ENCODE assay signal across 36 cellular contexts in the genomic region with DNA sequence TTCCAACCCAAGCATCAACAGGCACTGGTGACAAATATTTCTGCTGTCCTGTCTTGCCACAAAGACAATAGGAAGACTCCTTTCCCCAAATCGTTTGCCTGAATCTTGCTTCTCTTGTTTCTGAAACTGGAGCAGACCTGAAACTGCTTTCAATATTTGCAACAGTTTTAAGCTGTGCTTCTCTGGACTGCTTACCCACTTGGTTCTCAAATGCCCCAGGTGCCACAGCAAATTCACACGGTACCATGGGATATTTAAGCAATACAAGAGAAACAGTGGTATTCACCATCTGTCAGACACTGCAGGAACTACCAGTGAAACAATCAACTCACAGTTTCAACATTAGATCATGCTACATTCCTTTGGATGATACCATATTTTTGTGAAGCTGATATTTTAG.
"Had no signal": no experiment of that assay in that cellular context is flagged by ENCODE, and none has a peak within 500 bp of the region (broad histone marks: within the 10 kb centered on the region; RNA-seq: fewer than 3 reads in every experiment).

No MANE protein-coding gene starts in this region.

- H3K27ac ChIP-seq: adrenal gland, body of pancreas, brain microvascular endothelial cell, breast epithelium, VCaP had no signal

- H3K9me3 Mint-ChIP-seq: activated B cell treated with CpG ODN at 0.5 μM for 24 hours; activated CD4-positive, alpha-beta memory T cell treated with anti-CD3 and anti-CD28 coated beads, Interleukin-2, amount 10 ng/mL, durations not matched to agents 7 days and 5 days; activated CD4-positive, alpha-beta T cell treated with anti-CD3 and anti-CD28 coated beads, Interleukin-2, amount 10 ng/mL, durations not matched to agents 7 days and 5 days; activated naive CD4-positive, alpha-beta T cell treated with anti-CD3 and anti-CD28 coated beads for 36 hours; activated naive CD4-positive, alpha-beta T cell treated with anti-CD3 and anti-CD28 coated beads, Interleukin-2, amount 50 U/mL, for 72 hours; activated naive CD8-positive, alpha-beta T cell treated with anti-CD3 and anti-CD28 coated beads for 36 hours; activated T-cell treated with anti-CD3 and anti-CD28 coated beads, Interleukin-2, amount 50 U/mL, for 4 hours; activated T-cell treated with anti-CD3 and anti-CD28 coated beads, Interleukin-2, amount 50 U/mL, for 72 hours; activated T-helper 1 cell treated with anti-CD3 and anti-CD28 coated beads, Interleukin-12 subunit alpha, Interleukin-12 subunit beta, Interleukin-2, Interleukin-4 antibody, amounts not matched to agents 30 ng/mL and 10 ng/mL and 1 ng/mL, durations not matched to agents 14 hours and 24 hours and 36 hours; activated T-helper 17 cell treated with anti-CD3 and anti-CD28 coated beads, Interleukin-2, amount 50 U/mL, for 72 hours; T-helper 1 cell treated with Interleukin-12 subunit alpha and Interleukin-12 subunit beta and Interleukin-4 antibody, amounts not matched to agents 30 μg/mL and 1 μg/mL, for 36 hours; T-helper 2 cell treated with Interferon-gamma antibody and Interleukin-4, amounts not matched to agents 5 μg/mL and 100 μg/mL, for 36 hours had no signal

- H3K36me3 ChIP-seq: adrenal gland, brain microvascular endothelial cell, breast epithelium had no signal

- H3K4me1 ChIP-seq: adrenal gland, body of pancreas, breast epithelium had no signal

- H3K27me3 ChIP-seq: body of pancreas had no signal

- H3K9me3 ChIP-seq: adrenal gland, body of pancreas, breast epithelium had no signal

- H3K4me3 ChIP-seq: adrenal gland, body of pancreas, breast epithelium had no signal

- H3K4me3 Mint-ChIP-seq: activated B cell treated with CpG ODN at 0.5 μM for 24 hours; activated CD4-positive, alpha-beta memory T cell treated with anti-CD3 and anti-CD28 coated beads, Interleukin-2, amount 10 ng/mL, durations not matched to agents 7 days and 5 days; activated CD4-positive, alpha-beta T cell treated with anti-CD3 and anti-CD28 coated beads for 36 hours; activated CD4-positive, alpha-beta T cell treated with anti-CD3 and anti-CD28 coated beads, Interleukin-2, amount 10 ng/mL, durations not matched to agents 7 days and 5 days; activated CD8-positive, alpha-beta T cell treated with anti-CD3 and anti-CD28 coated beads, Interleukin-2, amount 10 ng/mL, durations not matched to agents 7 days and 5 days; activated naive CD4-positive, alpha-beta T cell treated with anti-CD3 and anti-CD28 coated beads for 36 hours; activated naive CD8-positive, alpha-beta T cell treated with anti-CD3 and anti-CD28 coated beads for 36 hours; activated T-cell treated with anti-CD3 and anti-CD28 coated beads, Interleukin-2, amount 50 U/mL, for 4 hours; activated T-cell treated with anti-CD3 and anti-CD28 coated beads, Interleukin-2, amount 50 U/mL, for 72 hours; activated T-helper 1 cell treated with anti-CD3 and anti-CD28 coated beads, Interleukin-12 subunit alpha, Interleukin-12 subunit beta, Interleukin-2, Interleukin-4 antibody, amounts not matched to agents 30 ng/mL and 10 ng/mL and 1 ng/mL, durations not matched to agents 14 hours and 24 hours and 36 hours; activated T-helper 17 cell treated with anti-CD3 and anti-CD28 coated beads, Interleukin-2, amount 50 U/mL, for 72 hours; T-helper 1 cell treated with Interleukin-12 subunit alpha and Interleukin-12 subunit beta and Interleukin-4 antibody, amounts not matched to agents 30 μg/mL and 1 μg/mL, for 36 hours; T-helper 2 cell treated with Interferon-gamma antibody and Interleukin-4, amounts not matched to agents 5 μg/mL and 100 μg/mL, for 36 hours had no signal

- ATAC-seq: activated CD4-positive, alpha-beta T cell treated with anti-CD3 and anti-CD28 coated beads for 36 hours; activated CD4-positive, CD25-positive, alpha-beta regulatory T cell treated with anti-CD3 and anti-CD28 coated beads, Interleukin-2, amount 50 U/mL, for 24 hours; activated CD8-positive, alpha-beta T cell treated with anti-CD3 and anti-CD28 coated beads, Interleukin-2, amount 10 ng/mL, durations not matched to agents 7 days and 5 days; activated naive CD4-positive, alpha-beta T cell treated with anti-CD3 and anti-CD28 coated beads, Interleukin-2, amount 50 U/mL, for 72 hours; activated T-cell treated with anti-CD3 and anti-CD28 coated beads, Interleukin-2, amount 50 U/mL, for 4 hours; activated T-cell treated with anti-CD3 and anti-CD28 coated beads, Interleukin-2, amount 50 U/mL, for 72 hours; activated T-helper 17 cell treated with anti-CD3 and anti-CD28 coated beads, Interleukin-2, amount 50 U/mL, for 72 hours; body of pancreas had no signal

- H3K36me3 Mint-ChIP-seq: activated naive CD4-positive, alpha-beta T cell treated with anti-CD3 and anti-CD28 coated beads, Interleukin-2, amount 50 U/mL, for 72 hours; activated naive CD8-positive, alpha-beta T cell treated with anti-CD3 and anti-CD28 coated beads for 36 hours had no signal

- H3K27ac Mint-ChIP-seq: activated B cell treated with CpG ODN at 0.5 μM for 24 hours; activated CD4-positive, alpha-beta memory T cell treated with anti-CD3 and anti-CD28 coated beads, Interleukin-2, amount 10 ng/mL, durations not matched to agents 7 days and 5 days; activated CD4-positive, alpha-beta T cell treated with anti-CD3 and anti-CD28 coated beads for 36 hours; activated CD4-positive, alpha-beta T cell treated with anti-CD3 and anti-CD28 coated beads, Interleukin-2, amount 10 ng/mL, durations not matched to agents 7 days and 5 days; activated CD8-positive, alpha-beta T cell treated with anti-CD3 and anti-CD28 coated beads, Interleukin-2, amount 10 ng/mL, durations not matched to agents 7 days and 5 days; activated naive CD4-positive, alpha-beta T cell treated with anti-CD3 and anti-CD28 coated beads for 36 hours; activated naive CD4-positive, alpha-beta T cell treated with anti-CD3 and anti-CD28 coated beads, Interleukin-2, amount 50 U/mL, for 72 hours; activated naive CD8-positive, alpha-beta T cell treated with anti-CD3 and anti-CD28 coated beads for 36 hours; activated T-cell treated with anti-CD3 and anti-CD28 coated beads, Interleukin-2, amount 50 U/mL, for 72 hours; activated T-helper 1 cell treated with anti-CD3 and anti-CD28 coated beads, Interleukin-12 subunit alpha, Interleukin-12 subunit beta, Interleukin-2, Interleukin-4 antibody, amounts not matched to agents 30 ng/mL and 10 ng/mL and 1 ng/mL, durations not matched to agents 14 hours and 24 hours and 36 hours; activated T-helper 17 cell treated with anti-CD3 and anti-CD28 coated beads, Interleukin-2, amount 50 U/mL, for 72 hours; T-helper 1 cell treated with Interleukin-12 subunit alpha and Interleukin-12 subunit beta and Interleukin-4 antibody, amounts not matched to agents 30 μg/mL and 1 μg/mL, for 36 hours; T-helper 2 cell treated with Interferon-gamma antibody and Interleukin-4, amounts not matched to agents 5 μg/mL and 100 μg/mL, for 36 hours had no signal

- H3K4me1 Mint-ChIP-seq: activated B cell treated with CpG ODN at 0.5 μM for 24 hours; activated CD4-positive, alpha-beta memory T cell treated with anti-CD3 and anti-CD28 coated beads, Interleukin-2, amount 10 ng/mL, durations not matched to agents 7 days and 5 days; activated CD4-positive, alpha-beta T cell treated with anti-CD3 and anti-CD28 coated beads for 36 hours; activated CD4-positive, alpha-beta T cell treated with anti-CD3 and anti-CD28 coated beads, Interleukin-2, amount 10 ng/mL, durations not matched to agents 7 days and 5 days; activated naive CD8-positive, alpha-beta T cell treated with anti-CD3 and anti-CD28 coated beads for 36 hours; activated T-helper 17 cell treated with anti-CD3 and anti-CD28 coated beads, Interleukin-2, amount 50 U/mL, for 72 hours had no signal

- DNase-seq: activated B cell treated with CpG ODN at 0.5 μM for 24 hours; activated CD4-positive, alpha-beta memory T cell treated with anti-CD3 and anti-CD28 coated beads, Interleukin-2, amount 10 ng/mL, durations not matched to agents 7 days and 5 days; activated CD4-positive, alpha-beta T cell treated with anti-CD3 and anti-CD28 coated beads for 1 hour; activated CD4-positive, alpha-beta T cell treated with anti-CD3 and anti-CD28 coated beads for 36 hours; activated CD4-positive, alpha-beta T cell treated with anti-CD3 and anti-CD28 coated beads for 48 hours; activated CD4-positive, alpha-beta T cell treated with anti-CD3 and anti-CD28 coated beads, Interleukin-2, amount 10 ng/mL, durations not matched to agents 7 days and 5 days; activated CD4-positive, alpha-beta T cell treated with anti-CD3 and anti-CD28 coated beads, Interleukin-2, amount 50 U/mL, for 48 hours; activated CD8-positive, alpha-beta memory T cell treated with anti-CD3 and anti-CD28 coated beads for 24 hours; activated CD8-positive, alpha-beta memory T cell treated with anti-CD3 and anti-CD28 coated beads, Interleukin-2, amount 50 U/mL, for 4 hours; activated CD8-positive, alpha-beta T cell treated with anti-CD3 and anti-CD28 coated beads, Interleukin-2, amount 10 ng/mL, durations not matched to agents 7 days and 5 days; activated effector memory CD4-positive, alpha-beta T cell treated with anti-CD3 and anti-CD28 coated beads, Interleukin-2, amount 50 U/mL, for 16 hours; activated gamma-delta T cell treated with Interleukin-2 at 50 U/mL for 16 hours; activated naive CD4-positive, alpha-beta T cell; activated naive CD4-positive, alpha-beta T cell treated with anti-CD3 and anti-CD28 coated beads for 36 hours; activated naive CD4-positive, alpha-beta T cell treated with anti-CD3 and anti-CD28 coated beads, Interleukin-2, amount 50 U/mL, for 16 hours; activated naive CD8-positive, alpha-beta T cell treated with anti-CD3 and anti-CD28 coated beads for 36 hours; activated T-cell treated with anti-CD3 and anti-CD28 coated beads for 4 hours; activated T-cell treated with anti-CD3 and anti-CD28 coated beads, Interleukin-2, amount 50 U/mL, for 1 hour; activated T-cell treated with anti-CD3 and anti-CD28 coated beads, Interleukin-2, amount 50 U/mL, for 4 hours; activated T-cell treated with anti-CD3 and anti-CD28 coated beads, Interleukin-2, amount 50 U/mL, for 72 hours; adrenal gland; amniotic stem cell; aorta; body of pancreas; brain microvascular endothelial cell; central memory CD4-positive, alpha-beta T cell; T-helper 2 cell; T-helper 9 cell had no signal
